ENCODE assay signal across 8 cellular contexts in genomic region chr1:93061895-93062792, GRCh38. TPM values are rescaled to one million over a fixed set of nuclear protein-coding genes. Genes with fewer than 3 reads are reported as not detected.
DNase-seq lines count a peak whose midpoint lies in the region; ATAC-seq and TF ChIP-seq lines count a peak whose summit lies in the region.

No MANE protein-coding gene starts in this region.

- no peak overlapping the region for H3K27ac ChIP-seq in Panc1 (ENCODE audit: low read length)

- no peak overlapping the region for H3K4me3 ChIP-seq in AG09309 (ENCODE audit: control insufficient read depth, low read depth, low read length)
- no peak overlapping the region for H3K4me3 ChIP-seq in GM12875 (ENCODE audit: low read depth, low read length)
- H3K4me3 ChIP-seq in Panc1 (ENCODE audit: low read depth in 2 of 2, low read length in 2 of 2): no peak overlapping the region

- DNase-seq in AG09309 (ENCODE audit: low read depth): no peak
- no peak for DNase-seq in Panc1 (ENCODE audit: low read depth, low spot score)
- DNase-seq in amniotic stem cell (lab: John Stamatoyannopoulos, UW): peak; percentile 12
- DNase-seq in kidney tubule cell (ENCODE audit: low spot score): peak; percentile 36
- peak; percentile 31 for DNase-seq in superior temporal gyrus (ENCODE audit: extremely low spot score)

- H3K36me3 ChIP-seq in Panc1 (ENCODE audit: control insufficient read depth, insufficient read depth, low read length): no peaks in the 10 kb centered on the region

- intact Hi-C loops in Panc1 (cut with micrococcal nuclease; ENCODE audit: unreplicated experiment): loop anchor here (1.0 kb wide), 1 partner anchor 41 kb away; no protein-coding TSS in a partner anchor

- no TSS peak for BruUV-seq in Panc1 (replicated peaks; lab: Mats Ljungman, UMichigan)

- POLR2A ChIA-PET in Panc1 (lab: Charles Lee): interaction anchor here (0.6 to 1.1 kb wide), 3 partner anchors 14 to 280 kb away, joined by 3 read pairs; no protein-coding TSS in a partner anchor

- in situ Hi-C loops in Panc1 (cut with HindIII; ENCODE audit: low pct_unique_long_range_greater_than_20kb, low sequenced_read_pairs): no loop called here

- no peaks in the 10 kb centered on the region; the same call in 1 of the 2 replicates for H3K27me3 ChIP-seq in Panc1 (ENCODE audit: control insufficient read depth, insufficient read depth, low read length)

- CTCF ChIA-PET in Panc1 (lab: Charles Lee): interaction anchor here (0.5 to 1.3 kb wide), 3 partner anchors 42 to 203 kb away, joined by 4 to 6 read pairs (median 5); no protein-coding TSS in a partner anchor

- TF ChIP-seq CTCF in AG09309 (IDR thresholded peaks at IDR 0.05; ENCODE audit: control insufficient read depth, insufficient read depth, low read depth, low read length, missing control alignments) (peak; percentile 49), GM12875 (IDR thresholded peaks at IDR 0.05; ENCODE audit: borderline replicate concordance, insufficient read depth, low read depth, low read length) (peak; percentile 48; the same call in 1 of the 2 replicates), Panc1 (IDR thresholded peaks at IDR 0.05) (peak; percentile 71)

- H3K9me3 ChIP-seq in Panc1 (ENCODE audit: control insufficient read depth, insufficient read depth, low read depth, low read length): no peaks in the 10 kb centered on the region

- ATAC-seq in HG03571 (IDR thresholded peaks at IDR 0.05; ENCODE audit: unreplicated experiment): peak; percentile 64
- ATAC-seq in Panc1: peak; percentile 70; the same call in 1 of the 2 replicates
- ATAC-seq in HG02571 (IDR thresholded peaks at IDR 0.05; ENCODE audit: unreplicated experiment): no peak

- H3K4me1 ChIP-seq in Panc1 (ENCODE audit: control insufficient read depth, insufficient read depth, low read length): no peaks in the 10 kb centered on the region

RNA-seq across cellular contexts. Expression of gene MTF2, which starts 16.9 kb away (rescaled TPM):
- 24.8 TPM for total RNA-seq in Panc1 (2021; ENCODE audit: unreplicated experiment)
- polyA plus RNA-seq in Panc1 (2012; ENCODE audit: insufficient read length): 7.5 TPM

Comparison
In these comparisons a context has a peak if more than half of its experiments do, and no peak if none do; other contexts are left out.
1. DNase-seq: peak in amniotic stem cell (single experiment), kidney tubule cell (single experiment) and superior temporal gyrus (single experiment); none in AG09309 (single experiment) and Panc1 (single experiment).
2. Peak in every context shown above with its lines, with median percentiles within 50 percentile points of each other: CTCF ChIP-seq.